In genomic region chr6:110748458-110748857, GRCh38 we compare ENCODE assay signal across 16 cellular contexts.
"Had no signal": no experiment of that assay in that cellular context is flagged by ENCODE, and none has a peak within 500 bp of the region (broad histone marks: within the 10 kb centered on the region; RNA-seq: fewer than 3 reads in every experiment).

No MANE protein-coding gene starts in this region.

- H3K9ac ChIP-seq: parathyroid adenoma had no signal

- H2AFZ ChIP-seq: parathyroid adenoma had no signal

- H3K79me2 ChIP-seq: parathyroid adenoma had no signal

- H3K27ac ChIP-seq: cardiac muscle cell, parathyroid adenoma, tibial nerve, uterus had no signal

- DNase-seq: activated CD4-positive, alpha-beta T cell treated with anti-CD3 and anti-CD28 coated beads for 48 hours; activated CD8-positive, alpha-beta T cell treated with anti-CD3 and anti-CD28 coated beads for 36 hours; activated effector memory CD4-positive, alpha-beta T cell treated with Interleukin-2 at 50 U/mL for 16 hours; activated naive CD4-positive, alpha-beta T cell treated with anti-CD3 and anti-CD28 coated beads, Interleukin-2, amount 50 U/mL, for 16 hours; activated T-cell treated with anti-CD3 and anti-CD28 coated beads, Interleukin-2, amount 50 U/mL, for 4 hours; glutamatergic neuron; hypothalamus; left ventricle myocardium superior; naive thymus-derived CD8-positive, alpha-beta T cell; stimulated activated CD4-positive, alpha-beta T cell treated with anti-CD3 and anti-CD28 coated beads, Interleukin-2, amount 100 ng/mL, for 24 hours; uterus had no signal

- H3K4me3 ChIP-seq: cardiac muscle cell, tibial nerve, uterus had no signal

- H3K27me3 ChIP-seq: cardiac muscle cell, tibial nerve, uterus had no signal

- ATAC-seq: activated CD8-positive, alpha-beta T cell treated with anti-CD3 and anti-CD28 coated beads for 36 hours; activated T-cell treated with anti-CD3 and anti-CD28 coated beads, Interleukin-2, amount 50 U/mL, for 4 hours; esophagus mucosa; left ventricle myocardium superior; naive thymus-derived CD8-positive, alpha-beta T cell; WTC11 had no signal

- H3K9me3 ChIP-seq: uterus had no signal

- H3K36me3 ChIP-seq: cardiac muscle cell, uterus had no signal

- H3K4me1 ChIP-seq: parathyroid adenoma, uterus had no signal
